Comparison of ENCODE assay signal across 8 cellular contexts in genomic region chrX:103356897-103357296, GRCh38. TPM values are rescaled to one million over a fixed set of nuclear protein-coding genes. Genes with fewer than 3 reads are reported as not detected.
A peak's percentile ranks its signal among the peaks of the same experiment; 100 is the strongest.
DNase-seq lines count a peak whose midpoint lies in the region; ATAC-seq and TF ChIP-seq lines count a peak whose summit lies in the region.

No MANE protein-coding gene starts in this region.

- H3K4me1 Mint-ChIP-seq in nephron progenitor cell = peaks cover 24% of the 10 kb centered on the region

- peak overlapping the region; percentile 97 for H3K4me3 Mint-ChIP-seq in nephron progenitor cell

- H3K27ac Mint-ChIP-seq in nephron progenitor cell = peak overlapping the region; percentile 99

- H2AFZ ChIP-seq in GM23248 = peak overlapping the region; percentile 100

- H3K4me1 ChIP-seq in GM23248 (ENCODE audit: insufficient read depth) = peaks cover 16% of the 10 kb centered on the region
- H3K4me1 ChIP-seq in RWPE2 (ENCODE audit: insufficient read depth, poor library complexity, severe bottlenecking) = peaks cover under 1% of the 10 kb centered on the region
- no peaks in the 10 kb centered on the region for H3K4me1 ChIP-seq in esophagus (ENCODE audit: control insufficient read depth in 2 of 2, insufficient read depth in 2 of 2, low read length in 1 of 2)

- TF ChIP-seq CTCF in RWPE2 (IDR thresholded peaks at IDR 0.05; ENCODE audit: poor library complexity, severe bottlenecking) (no peak), nephron progenitor cell (IDR thresholded peaks at IDR 0.05) (no peak)

- 0 to 4% methylated on average over 7 to 13 of the region's 13 CpGs for WGBS in GM23248 (ENCODE audit: low coverage in 1 of 2, low lambda C conversion rate in 2 of 2, missing lambda C conversion rate in 2 of 2), 2 experiments
- 2 to 23% methylated on average over 13 of the region's 13 CpGs for WGBS in esophagus, 2 donors

- H3K36me3 Mint-ChIP-seq in nephron progenitor cell (ENCODE audit: low read depth) = peaks cover 17% of the 10 kb centered on the region

- peak overlapping the region; percentile 99 for H3K9ac ChIP-seq in GM23248

- in situ Hi-C loops in GM23248 (cut with MboI) = no loop called here

- peak overlapping the region; percentile 89 for H3K4me3 ChIP-seq in GM23248
- H3K4me3 ChIP-seq in RWPE2 (ENCODE audit: severe bottlenecking) = peak overlapping the region; percentile 70
- H3K4me3 ChIP-seq in esophagus (ENCODE audit: low read depth in 1 of 2, low read length in 2 of 2) = peak overlapping the region; percentile 69 to 72

- no peaks in the 10 kb centered on the region for H3K27me3 Mint-ChIP-seq in nephron progenitor cell (ENCODE audit: low read depth, poor library complexity)

- H3K27me3 ChIP-seq in GM23248 (replicated peaks; ENCODE audit: insufficient read depth) (no peaks in the 10 kb centered on the region), RWPE2 (ENCODE audit: insufficient read depth, poor library complexity, severe bottlenecking) (no peaks in the 10 kb centered on the region), esophagus (ENCODE audit: control insufficient read depth in 1 of 2, insufficient read depth in 2 of 2, low read length in 2 of 2) (no peaks in the 10 kb centered on the region)

- peak; percentile 31; the same call in 2 of the 3 replicates for ATAC-seq in RWPE2 (ENCODE audit: low read depth)
- no peak for ATAC-seq in GM21528 (IDR thresholded peaks at IDR 0.05; ENCODE audit: low FRiP score, unreplicated experiment)

- H4K20me1 ChIP-seq in GM23248 (ENCODE audit: insufficient read depth) = no peaks in the 10 kb centered on the region

- H3K79me2 ChIP-seq in GM23248 (ENCODE audit: insufficient read depth) = peaks cover 31% of the 10 kb centered on the region

- H3K27ac ChIP-seq in GM23248 (peak overlapping the region; percentile 92), RWPE2 (ENCODE audit: poor library complexity, severe bottlenecking) (peak overlapping the region; percentile 56), esophagus (ENCODE audit: low read depth in 2 of 2, low read length in 1 of 2) (peak overlapping the region; percentile 80 to 85)

- no peaks in the 10 kb centered on the region for H3K9me2 ChIP-seq in GM23248 (ENCODE audit: insufficient read depth)

- peaks cover 4% of the 10 kb centered on the region for H3F3A ChIP-seq in GM23248 (ENCODE audit: insufficient read depth)

- peaks cover 15% of the 10 kb centered on the region for H3K9me3 Mint-ChIP-seq in nephron progenitor cell

- peak; percentile 45 for DNase-seq in GM23248
- DNase-seq in RWPE2 (ENCODE audit: low spot score) = no peak
- peak; percentile 19 for DNase-seq in nephron progenitor cell
- no peak for DNase-seq in SKM-1 treated with dmso at 0.1 percent for 144 hours (lab: John Stamatoyannopoulos, UW; ENCODE audit: unreplicated experiment)
- no peak for DNase-seq in SKM-1 (lab: John Stamatoyannopoulos, UW; ENCODE audit: unreplicated experiment)
- no peak for DNase-seq in NCI-H446 (lab: John Stamatoyannopoulos, UW)

- H3K4me2 ChIP-seq in GM23248 (ENCODE audit: unreplicated experiment) = peak overlapping the region; percentile 85

- no peaks in the 10 kb centered on the region for H3K9me3 ChIP-seq in GM23248 (ENCODE audit: low read depth)
- no peaks in the 10 kb centered on the region for H3K9me3 ChIP-seq in RWPE2 (ENCODE audit: severe bottlenecking)
- no peaks in the 10 kb centered on the region for H3K9me3 ChIP-seq in esophagus (ENCODE audit: control insufficient read depth in 2 of 2, insufficient read depth in 1 of 2, low read depth in 1 of 2, low read length in 1 of 2)

- peaks cover 7% of the 10 kb centered on the region for H3K36me3 ChIP-seq in GM23248 (ENCODE audit: low read depth)
- peaks cover 7% of the 10 kb centered on the region; the same call in 1 of the 2 replicates for H3K36me3 ChIP-seq in RWPE2 (ENCODE audit: low read depth)
- no peaks in the 10 kb centered on the region for H3K36me3 ChIP-seq in esophagus (ENCODE audit: control insufficient read depth in 2 of 2, insufficient read depth in 2 of 2, low read length in 1 of 2)

RNA-seq across cellular contexts. Expression of gene TCEAL9, which starts 0.6 kb away (rescaled TPM):
- 86.4 and 107 TPM in 2 replicates for total RNA-seq in GM23248 (2014; rRNA removed; shearing (Covaris generic))
- polyA plus RNA-seq in GM23248 (2016; fragmentation: Nextera tagmentation; extraction: Ambion mirVana) (188 and 192 TPM in 2 replicates), esophagus (10 to 100 TPM; 39.4 to 48.0 TPM)

RNA-seq across cellular contexts. Expression of gene BEX3, which starts 19.4 kb away (rescaled TPM):
- total RNA-seq in GM23248 (2014; rRNA removed; shearing (Covaris generic)) = 129 and 154 TPM in 2 replicates
- polyA plus RNA-seq in GM23248 (2016; fragmentation: Nextera tagmentation; extraction: Ambion mirVana) (300 and 313 TPM in 2 replicates), esophagus (10 to 100 TPM; 28.2 to 60.1 TPM)

RNA-seq across cellular contexts. Expression of gene TCEAL7, which starts 26.9 kb away (rescaled TPM):
- total RNA-seq in GM23248 (2014; rRNA removed; shearing (Covaris generic)) = 8.0 and 17.1 TPM in 2 replicates
- polyA plus RNA-seq in GM23248 (2016; fragmentation: Nextera tagmentation; extraction: Ambion mirVana) = 21.8 and 21.9 TPM in 2 replicates
- 1 to 10 TPM in 1 of 2 donors, under 1 TPM in 1; 0.88 to 1.1 TPM for polyA plus RNA-seq in esophagus

RNA-seq across cellular contexts. Expression of gene BEX2, which starts 46.1 kb away (rescaled TPM):
- total RNA-seq in GM23248 (2014; rRNA removed; shearing (Covaris generic)) = not detected in 2 replicates
- polyA plus RNA-seq in GM23248 (2016; fragmentation: Nextera tagmentation; extraction: Ambion mirVana) (not detected in 2 replicates), esophagus (10 to 100 TPM in 1 of 2 donors, 1 to 10 TPM in 1; 5.0 to 12.2 TPM)

Comparison
In these comparisons a context has a peak if more than half of its experiments do, and no peak if none do; other contexts are left out.
1. DNase-seq: peak in GM23248 (single experiment) and nephron progenitor cell (single experiment); none in RWPE2 (single experiment), SKM-1 treated with dmso at 0.1 percent for 144 hours (single experiment), SKM-1 (single experiment) and NCI-H446 (0 of 2).
2. RNA of gene TCEAL7, which starts 26.9 kb away (polyA plus RNA-seq): 21.8 to 21.9 TPM in GM23248; 0.88 to 1.1 TPM in esophagus; every median in the first group is over 10 times any median in the second.
3. Peak in every context shown above with its lines, with median percentiles within 50 percentile points of each other: H3K27ac ChIP-seq and H3K4me3 ChIP-seq.